Comparison of ENCODE assay signal across 8 cellular contexts in the genomic region with DNA sequence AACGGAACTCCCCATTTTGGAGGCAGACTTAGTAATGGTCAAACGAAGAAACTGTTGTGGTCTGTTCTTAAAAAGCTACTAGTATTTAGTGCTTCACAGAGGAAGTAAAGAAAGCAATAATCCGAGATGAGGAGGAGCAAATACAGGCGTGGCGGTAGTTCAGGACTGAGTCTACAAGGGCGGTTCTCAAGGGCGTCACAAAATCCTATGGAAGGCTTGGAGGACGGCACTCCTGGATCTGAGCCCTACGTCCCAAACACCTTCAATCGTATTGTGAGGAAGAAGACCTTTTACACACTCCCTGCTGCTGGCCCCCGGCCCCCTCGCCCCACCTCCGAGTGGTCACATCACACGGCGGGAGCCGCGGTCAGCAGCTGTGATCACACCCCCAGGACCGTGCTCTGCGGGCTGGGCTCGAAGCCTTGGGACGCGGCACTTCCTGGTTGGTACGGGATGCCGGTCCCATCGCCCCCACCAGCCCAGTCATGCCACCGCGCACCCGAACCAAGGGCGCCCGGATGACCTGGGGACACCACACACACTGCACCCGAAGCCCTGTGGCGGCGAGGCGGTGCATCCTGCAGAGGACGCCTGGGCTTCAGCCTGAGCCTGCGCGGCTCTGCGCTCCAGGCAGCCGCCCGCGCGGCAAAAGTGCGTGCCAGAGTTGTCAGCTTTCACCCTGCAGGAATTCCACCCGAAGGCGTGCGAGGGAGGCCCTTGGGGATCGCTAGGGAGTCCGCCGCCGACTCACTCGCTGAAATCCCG. TPM values are rescaled to one million over a fixed set of nuclear protein-coding genes. Genes with fewer than 3 reads are reported as not detected.
DNase-seq lines count a peak whose midpoint lies in the region; ATAC-seq and TF ChIP-seq lines count a peak whose summit lies in the region.

No MANE protein-coding gene starts in this region.

- no peaks in the 10 kb centered on the region for H3K9me3 ChIP-seq in WERI-Rb-1 (ENCODE audit: severe bottlenecking)

- no peaks in the 10 kb centered on the region for H3K36me3 ChIP-seq in WERI-Rb-1

- no peak overlapping the region for H3K27ac ChIP-seq in WERI-Rb-1

- peak; percentile 76 for ATAC-seq in left colon

- intact Hi-C loops in left colon (cut with DNase I, micrococcal nuclease), result no loop called here

- H3K27me3 ChIP-seq in WERI-Rb-1 (ENCODE audit: insufficient read depth, low read depth, severe bottlenecking), result no peaks in the 10 kb centered on the region

- TF ChIP-seq CTCF in WERI-Rb-1 (IDR thresholded peaks at IDR 0.05; ENCODE audit: low read depth, low read length), result no peak
- TF ChIP-seq CTCF in choroid plexus epithelial cell (conservative IDR thresholded peaks at IDR 0.05; ENCODE audit: low read depth, low read length), result peak; percentile 18

- H3K4me3 ChIP-seq in WERI-Rb-1 (ENCODE audit: low read depth, low read length) (peak overlapping the region; percentile 55), choroid plexus epithelial cell (ENCODE audit: low read depth, low read length) (peak overlapping the region; percentile 70)

- POLR2A ChIA-PET in HEK293T (lab: Yijun Ruan, JAX), result interaction anchor here (0.7 to 1.2 kb wide), 3 partner anchors 8 to 157 kb away, joined by 3 to 4 read pairs (median 3); no protein-coding TSS in a partner anchor

- DNase-seq in NCI-H524 (lab: John Stamatoyannopoulos, UW), result peak; percentile 50 to 74
- DNase-seq in NCI-H524 treated with DMSO at 0.1 percent for 48 hours (lab: John Stamatoyannopoulos, UW), result no peak
- DNase-seq in HEK293T (ENCODE audit: extremely low spot score), result peak; percentile 62
- DNase-seq in NCI-H1048 (lab: John Stamatoyannopoulos, UW), result peak; percentile 59
- no peak for DNase-seq in WERI-Rb-1
- DNase-seq in choroid plexus epithelial cell (ENCODE audit: low read depth), result peak; percentile 96
- peak; percentile 76 to 77 for DNase-seq in left colon
- peak; percentile 31 for DNase-seq in stimulated activated CD4-positive, alpha-beta T cell treated with anti-CD3 and anti-CD28 coated beads, Interleukin-4, amount 100 ng/mL, for 24 hours

- CTCF ChIA-PET in HEK293T (lab: Yijun Ruan, JAX), result no interaction called here

TF ChIP-seq in HEK293T, 16 proteins besides CTCF, POLR2A, EP300 and RAD21:
- peak; percentile 60 for TF ChIP-seq ELF4 (IDR thresholded peaks at IDR 0.05)
- TF ChIP-seq L3MBTL2 (conservative IDR thresholded peaks at IDR 0.05), result peak; percentile 85
- peak; percentile 78 for TF ChIP-seq ARNT (IDR thresholded peaks at IDR 0.05)
- TF ChIP-seq FOXA1 (IDR thresholded peaks at IDR 0.05), result no peak

RNA-seq across cellular contexts. Expression of a gene that starts 0.6 kb away (rescaled TPM):
- 100 to 1,000 TPM in 1 of 2 donors, 10 to 100 TPM in 1; 79.7 to 109 TPM for total RNA-seq in left colon

RNA-seq across cellular contexts. Expression of a gene that starts 33.5 kb away (rescaled TPM):
- not detected for total RNA-seq in left colon

Comparison
In these comparisons a context has a peak if more than half of its experiments do, and no peak if none do; other contexts are left out.
1. DNase-seq: peak in NCI-H524 (2 of 2), HEK293T (single experiment), NCI-H1048 (single experiment), choroid plexus epithelial cell (single experiment), left colon (2 of 2) and stimulated activated CD4-positive, alpha-beta T cell treated with anti-CD3 and anti-CD28 coated beads, Interleukin-4, amount 100 ng/mL, for 24 hours (single experiment); none in NCI-H524 treated with DMSO at 0.1 percent for 48 hours (single experiment) and WERI-Rb-1 (single experiment).